ENCODE assay signal across 17 cellular contexts in the genomic region with DNA sequence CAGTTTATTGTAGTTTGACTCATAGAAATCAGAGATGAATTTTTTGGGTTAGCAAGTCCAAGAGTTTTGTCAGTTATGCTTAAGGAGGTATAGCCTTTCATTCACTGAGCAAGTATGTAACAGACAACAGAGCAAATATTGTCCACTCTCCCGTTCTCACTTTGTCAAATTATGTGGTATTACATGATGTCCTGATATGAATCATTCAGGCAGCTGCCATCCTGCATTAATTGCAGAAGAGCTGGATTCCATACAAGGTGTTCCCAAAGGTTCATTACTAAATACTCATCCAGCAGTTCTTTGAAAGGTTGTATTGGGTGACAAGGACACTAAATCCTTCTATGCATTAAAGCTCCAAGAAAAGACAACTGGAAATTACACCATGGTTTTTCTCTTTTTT. TPM values are rescaled to one million over a fixed set of nuclear protein-coding genes. Genes with fewer than 3 reads are reported as not detected.
"Had no signal": no experiment of that assay in that cellular context is flagged by ENCODE, and none has a peak within 500 bp of the region (broad histone marks: within the 10 kb centered on the region; RNA-seq: fewer than 3 reads in every experiment).

No MANE protein-coding gene starts in this region.

- DNase-seq: activated effector memory CD4-positive, alpha-beta T cell treated with anti-CD3 and anti-CD28 coated beads, Interleukin-2, amount 50 U/mL, for 16 hours; activated T-cell treated with anti-CD3 and anti-CD28 coated beads, Interleukin-2, amount 50 U/mL, for 24 hours; colonic mucosa; effector CD4-positive, alpha-beta T cell; left colon; occipital lobe; stimulated activated CD4-positive, alpha-beta T cell treated with anti-CD3 and anti-CD28 coated beads, Interleukin-4, amount 100 ng/mL, for 24 hours; upper lobe of right lung had no signal

- H3K4me3 Mint-ChIP-seq: activated T-cell treated with anti-CD3 and anti-CD28 coated beads, Interleukin-2, amount 50 U/mL, for 24 hours; natural killer cell treated with Interleukin-12 subunit alpha and Interleukin-12 subunit beta and Interleukin-15 and Interleukin-18, amount 100 ng/mL, for 72 hours; stimulated activated naive CD8-positive, alpha-beta T cell treated with anti-CD3 and anti-CD28 coated beads, Interleukin-15, Interleukin-2, amounts not matched to agents 100 ng/mL and 50 ng/mL, for 24 hours had no signal

- H3K4me3 ChIP-seq: cardiac muscle cell, colonic mucosa, upper lobe of right lung had no signal

- H3K9me3 Mint-ChIP-seq: activated naive CD4-positive, alpha-beta T cell treated with anti-CD3 and anti-CD28 coated beads, Interleukin-2, amount 50 U/mL, for 72 hours; activated T-cell treated with anti-CD3 and anti-CD28 coated beads, Interleukin-2, amount 50 U/mL, for 24 hours; natural killer cell treated with Interleukin-12 subunit alpha and Interleukin-12 subunit beta and Interleukin-15 and Interleukin-18, amount 100 ng/mL, for 72 hours; stimulated activated naive CD8-positive, alpha-beta T cell treated with anti-CD3 and anti-CD28 coated beads, Interleukin-15, Interleukin-2, amounts not matched to agents 100 ng/mL and 50 ng/mL, for 24 hours had no signal

- H3K27ac Mint-ChIP-seq: activated naive CD4-positive, alpha-beta T cell treated with anti-CD3 and anti-CD28 coated beads, Interleukin-2, amount 50 U/mL, for 72 hours; activated T-cell treated with anti-CD3 and anti-CD28 coated beads, Interleukin-2, amount 50 U/mL, for 24 hours; natural killer cell treated with Interleukin-12 subunit alpha and Interleukin-12 subunit beta and Interleukin-15 and Interleukin-18, amount 100 ng/mL, for 72 hours; stimulated activated naive CD8-positive, alpha-beta T cell treated with anti-CD3 and anti-CD28 coated beads, Interleukin-15, Interleukin-2, amounts not matched to agents 100 ng/mL and 50 ng/mL, for 24 hours had no signal

- H3K9me3 ChIP-seq: colonic mucosa, upper lobe of right lung had no signal

- H3K36me3 ChIP-seq: cardiac muscle cell, colonic mucosa, upper lobe of right lung had no signal

- H3K27me3 ChIP-seq: cardiac muscle cell, colonic mucosa, upper lobe of right lung had no signal

- H3K4me1 ChIP-seq: colonic mucosa, upper lobe of right lung had no signal

- ATAC-seq: activated CD4-positive, CD25-positive, alpha-beta regulatory T cell treated with anti-CD3 and anti-CD28 coated beads, Interleukin-2, amount 50 U/mL, for 24 hours; left colon; natural killer cell treated with Interleukin-12 subunit alpha and Interleukin-12 subunit beta and Interleukin-15 and Interleukin-18, amount 100 ng/mL, for 72 hours; sciatic nerve; upper lobe of right lung had no signal

- H3K27ac ChIP-seq: cardiac muscle cell, colonic mucosa, upper lobe of right lung had no signal

- H3K36me3 Mint-ChIP-seq: activated naive CD4-positive, alpha-beta T cell treated with anti-CD3 and anti-CD28 coated beads, Interleukin-2, amount 50 U/mL, for 72 hours; natural killer cell treated with Interleukin-12 subunit alpha and Interleukin-12 subunit beta and Interleukin-15 and Interleukin-18, amount 100 ng/mL, for 72 hours had no signal

RNA-seq across cellular contexts. Expression of a gene that starts 29.9 kb away (rescaled TPM):
- total RNA-seq: activated naive CD4-positive, alpha-beta T cell treated with anti-CD3 and anti-CD28 coated beads, Interleukin-2, amount 50 U/mL, for 72 hours; colonic mucosa; left colon; mucosa of gallbladder; natural killer cell treated with Interleukin-12 subunit alpha and Interleukin-12 subunit beta and Interleukin-15 and Interleukin-18, amount 100 ng/mL, for 72 hours; occipital lobe; sciatic nerve; T-helper 2 cell treated with Interferon-gamma antibody and Interleukin-4, amounts not matched to agents 100 ng/mL and 5 ng/mL, for 36 hours; temporal lobe; upper lobe of right lung had no signal
